In the genomic region with DNA sequence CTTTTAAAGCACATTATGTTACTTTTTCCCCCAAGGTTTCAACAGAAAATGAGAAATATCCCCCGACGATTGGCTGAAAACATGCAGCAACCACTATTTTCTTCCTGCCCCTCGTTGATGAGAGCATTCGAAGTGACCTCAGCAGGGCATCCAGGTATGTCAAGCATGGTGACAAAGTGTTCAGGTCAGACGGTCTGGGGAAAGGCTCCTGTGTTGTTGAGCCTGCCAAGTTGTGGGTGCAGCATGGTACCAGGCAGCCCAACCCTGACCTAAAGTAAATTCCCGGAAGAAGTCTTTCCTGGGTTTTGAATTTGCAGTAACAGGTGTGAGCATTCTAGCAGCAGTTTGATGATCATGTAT, we compare ENCODE assay signal across 8 cellular contexts. TPM values are rescaled to one million over a fixed set of nuclear protein-coding genes. Genes with fewer than 3 reads are reported as not detected.
DNase-seq lines count a peak whose midpoint lies in the region; ATAC-seq, FAIRE-seq and TF ChIP-seq lines count a peak whose summit lies in the region.

No MANE protein-coding gene starts in this region.

- no peak for TF ChIP-seq POLR2A in GM12878 (IDR thresholded peaks at IDR 0.05; ENCODE audit: low read depth, low read length)
- TF ChIP-seq POLR2A in tibial nerve (IDR thresholded peaks at IDR 0.05) = no peak

- DNase-seq in AG10803 (ENCODE audit: low read depth) = no peak
- no peak for DNase-seq in LNCaP clone FGC (ENCODE audit: low read depth)
- DNase-seq in GM12878 (ENCODE audit: low read depth, low spot score) = no peak
- DNase-seq in left lung = no peak
- no peak for DNase-seq in tibial nerve (ENCODE audit: low spot score in 2 of 2)
- no peak for DNase-seq in NOMO-1 treated with DMSO at 0.1 percent for 48 hours (lab: John Stamatoyannopoulos, UW; ENCODE audit: unreplicated experiment)
- no peak for DNase-seq in GM19238 (ENCODE audit: insufficient read length, low spot score)

- FAIRE-seq in GM12878 (lab: Jason Lieb, UNC) = peak; percentile 7

- in situ Hi-C loops in GM12878 (cut with MboI) = loop anchor here (5.0 kb wide), 1 partner anchor 158 kb away; no protein-coding TSS in a partner anchor

- H3K9ac ChIP-seq in GM12878 (ENCODE audit: control insufficient read depth, insufficient read depth, low read length) = peak overlapping the region; percentile 99

- CTCF ChIA-PET in GM12878 (lab: Yijun Ruan, JAX) = interaction anchor here (0.6 to 5.3 kb wide), 12 partner anchors 11 to 1405 kb away, joined by 3 to 33 read pairs (median 8); partner anchors contain the start of gene SEC14L1

- RAD21 ChIA-PET in GM12878 (lab: Charles Lee; ENCODE audit: unreplicated experiment) = interaction anchor here (0.9 to 3.0 kb wide), 10 partner anchors 9 to 146 kb away, joined by 4 to 19 read pairs (median 6); partner anchors contain the start of gene SEC14L1

- H3K4me1 ChIP-seq in GM12878 (ENCODE audit: control insufficient read depth, insufficient read depth, low read length) (peaks cover 23% of the 10 kb centered on the region), left lung (peaks cover 7 to 60% of the 10 kb centered on the region in 2 donors), tibial nerve (peaks cover 0 to 59% (median 18%) of the 10 kb centered on the region in 4 donors)

- SMC1A ChIA-PET in GM12878 (lab: Charles Lee; ENCODE audit: uncharacterized antibody, unreplicated experiment) = interaction anchor here (1.0 to 3.0 kb wide), 8 partner anchors 18 to 162 kb away, joined by 4 to 20 read pairs (median 10); partner anchors contain the start of gene SEC14L1

- TF ChIP-seq CTCF in AG10803 (conservative IDR thresholded peaks at IDR 0.05; ENCODE audit: low read length) = no peak
- TF ChIP-seq CTCF in LNCaP clone FGC (IDR thresholded peaks at IDR 0.05; ENCODE audit: control insufficient read depth, extremely low read depth, insufficient read depth) = no peak
- no peak for TF ChIP-seq CTCF in GM12878 (IDR thresholded peaks at IDR 0.05 in 2 of 3, conservative IDR thresholded peaks at IDR 0.05 in 1 of 3; ENCODE audit: control insufficient read depth in 2 of 3, extremely low read depth in 1 of 3, insufficient read depth in 1 of 3, low read depth in 3 of 3, low read length in 3 of 3)
- no peak for TF ChIP-seq CTCF in left lung (IDR thresholded peaks at IDR 0.05)
- TF ChIP-seq CTCF in tibial nerve (IDR thresholded peaks at IDR 0.05) = no peak

- H3K4me3 ChIP-seq in AG10803 (ENCODE audit: low read length) = peak overlapping the region; percentile 90
- H3K4me3 ChIP-seq in LNCaP clone FGC (ENCODE audit: low read depth, low read length) = peak overlapping the region; percentile 99
- peak overlapping the region; percentile 91 for H3K4me3 ChIP-seq in GM12878
- peak overlapping the region; percentile 73 to 75 for H3K4me3 ChIP-seq in left lung
- peak overlapping the region; percentile 50 to 89 (median 75) for H3K4me3 ChIP-seq in tibial nerve

- ATAC-seq in GM12878 (peak; percentile 55), left lung (peak; percentile 12), HG02610 (IDR thresholded peaks at IDR 0.05; ENCODE audit: unreplicated experiment) (no peak)

- TF ChIP-seq RAD21 in GM12878 (IDR thresholded peaks at IDR 0.05; ENCODE audit: insufficient read depth, low read depth, low read length) = no peak

- H3K36me3 ChIP-seq in GM12878 (ENCODE audit: control insufficient read depth in 2 of 2, insufficient read depth in 2 of 2, low read length in 1 of 2) (peaks cover 14 to 21% of the 10 kb centered on the region in 2 experiments; a peak in 3 of 4 replicates), left lung (peaks cover 0 to 43% of the 10 kb centered on the region in 2 donors), tibial nerve (peaks cover 0 to 43% (median 7%) of the 10 kb centered on the region in 3 donors)

- intact Hi-C loops in GM12878 (cut with micrococcal nuclease; ENCODE audit: unreplicated experiment) = loop anchor here (2.0 to 10.0 kb wide), 3 partner anchors 52 to 354 kb away; partner anchors contain the start of genes MFSD11, SEC14L1 and SRSF2
- intact Hi-C loops in left lung (cut with DNase I) = loop anchor here in 1 of 2 donors (5.0 kb wide), 1 partner anchor 158 kb away; no protein-coding TSS in a partner anchor

- TF ChIP-seq EP300 in GM12878 (IDR thresholded peaks at IDR 0.05; ENCODE audit: borderline replicate concordance in 1 of 2, control insufficient read depth in 1 of 2, low read depth in 2 of 2, low read length in 2 of 2) (no peak), tibial nerve (IDR thresholded peaks at IDR 0.05) (no peak)

- no peaks in the 10 kb centered on the region for H3K9me3 ChIP-seq in GM12878 (replicated peaks; ENCODE audit: control insufficient read depth, insufficient read depth, low read length)
- no peaks in the 10 kb centered on the region for H3K9me3 ChIP-seq in left lung
- H3K9me3 ChIP-seq in tibial nerve = no peaks in the 10 kb centered on the region

- peak overlapping the region; percentile 94 for H3K4me2 ChIP-seq in GM12878 (ENCODE audit: control insufficient read depth, insufficient read depth)

- 2% methylated on average over 6 of the region's 6 CpGs for WGBS in GM12878 (ENCODE audit: insufficient coverage, insufficient replicate concordance, low lambda C conversion rate, missing lambda C conversion rate)
- WGBS in tibial nerve, 2 donors = 3 to 7% methylated on average over 6 of the region's 6 CpGs

- H3K79me2 ChIP-seq in GM12878 (ENCODE audit: control insufficient read depth, insufficient read depth, low read length) = peaks cover 34% of the 10 kb centered on the region

- POLR2A ChIA-PET in GM12878 (lab: Charles Lee) = interaction anchor here (0.6 to 1.8 kb wide), 7 partner anchors 10 to 123 kb away, joined by 3 to 14 read pairs (median 5); partner anchors contain the start of gene SEC14L1

- H3K27ac ChIP-seq in GM12878 (ENCODE audit: control insufficient read depth, insufficient read depth) = peak overlapping the region; percentile 91
- H3K27ac ChIP-seq in left lung = peak overlapping the region; percentile 83 to 89
- peak overlapping the region; percentile 56 to 92 (median 88) for H3K27ac ChIP-seq in tibial nerve

- H2AFZ ChIP-seq in GM12878 (ENCODE audit: control insufficient read depth, low read depth, low read length) = peak overlapping the region; percentile 37; the same call in 1 of the 2 replicates

- BruUV-seq in GM12878 (replicated peaks; lab: Mats Ljungman, UMichigan) = no TSS peak

- H4K20me1 ChIP-seq in GM12878 (ENCODE audit: control insufficient read depth, insufficient read depth) = no peaks in the 10 kb centered on the region

- no peaks in the 10 kb centered on the region for H3K27me3 ChIP-seq in GM12878 (replicated peaks in 1 of 2; ENCODE audit: control insufficient read depth in 2 of 2, insufficient read depth in 2 of 2, low read length in 1 of 2)
- H3K27me3 ChIP-seq in left lung = peaks cover 0 to 14% of the 10 kb centered on the region in 2 donors
- H3K27me3 ChIP-seq in tibial nerve = no peaks in the 10 kb centered on the region

TF ChIP-seq in GM12878, 131 proteins besides CTCF, POLR2A, EP300 and RAD21:
- TF ChIP-seq, protein P1, sequence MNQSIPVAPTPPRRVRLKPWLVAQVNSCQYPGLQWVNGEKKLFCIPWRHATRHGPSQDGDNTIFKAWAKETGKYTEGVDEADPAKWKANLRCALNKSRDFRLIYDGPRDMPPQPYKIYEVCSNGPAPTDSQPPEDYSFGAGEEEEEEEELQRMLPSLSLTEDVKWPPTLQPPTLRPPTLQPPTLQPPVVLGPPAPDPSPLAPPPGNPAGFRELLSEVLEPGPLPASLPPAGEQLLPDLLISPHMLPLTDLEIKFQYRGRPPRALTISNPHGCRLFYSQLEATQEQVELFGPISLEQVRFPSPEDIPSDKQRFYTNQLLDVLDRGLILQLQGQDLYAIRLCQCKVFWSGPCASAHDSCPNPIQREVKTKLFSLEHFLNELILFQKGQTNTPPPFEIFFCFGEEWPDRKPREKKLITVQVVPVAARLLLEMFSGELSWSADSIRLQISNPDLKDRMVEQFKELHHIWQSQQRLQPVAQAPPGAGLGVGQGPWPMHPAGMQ (IDR thresholded peaks at IDR 0.05; ENCODE audit: borderline replicate concordance) = no peak
- 0 out of 2 replicates have a peak, but pooled peaks have one; percentile 28 for TF ChIP-seq MTA3 (IDR thresholded peaks at IDR 0.05; ENCODE audit: borderline replicate concordance, low read length)
- no peak for TF ChIP-seq SMC3 (IDR thresholded peaks at IDR 0.05; ENCODE audit: borderline replicate concordance, low read length)
TF ChIP-seq in GM12878: peak in this region for 1.

RNA-seq across cellular contexts. Expression of gene SEC14L1, which starts 51.7 kb away (rescaled TPM):
- 161 and 179 TPM in 2 replicates for total RNA-seq in GM12878 (2013; cell fraction: nucleolus; rRNA removed)
- total RNA-seq in GM12878 (2014; rRNA removed) (28.2 and 32.4 TPM in 2 replicates), GM12878 (2014; rRNA removed; fragmentation: Illumina TruSeq; extraction: Trizol) (18.2 and 19.0 TPM in 2 replicates), GM12878 (2021) (58.1 and 66.1 TPM in 2 replicates), left lung (100 to 1,000 TPM in 1 of 2 donors, 10 to 100 TPM in 1; 84.7 to 151 TPM), tibial nerve (100 to 1,000 TPM in 2 of 4 donors, 10 to 100 TPM in 2; 51.1 to 113 (median 81.7) TPM)
- polyA plus RNA-seq in GM12878 (2011; ENCODE audit: low read depth) = 26.5 TPM
- polyA plus RNA-seq in GM12878 (2011; rRNA removed) (28.8 and 33.3 TPM in 2 replicates), GM12878 (2014; fragmentation: Illumina TruSeq; extraction: Trizol) (35.8 and 41.5 TPM in 2 replicates), GM12878 (2014; fragmentation: Nextera tagmentation; extraction: Ambion mirVana) (10 to 100 TPM in 1 of 2 experiments, 1 to 10 TPM in 1; 6.3 to 10.2 TPM), GM12878 (2014; rRNA removed) (32.5 and 34.6 TPM in 2 replicates), GM12878 (2016; fragmentation: Nextera tagmentation; extraction: Ambion mirVana) (10 to 100 TPM; 48.5 to 52.3 TPM)
- 26.4 and 30.9 TPM in 2 replicates for polyA plus RNA-seq in GM12878 (2011; cell fraction: cytosol; rRNA removed)
- 38.5 and 42.8 TPM in 2 replicates for polyA plus RNA-seq in GM12878 (2011; cell fraction: nucleus; rRNA removed)
- polyA plus RNA-seq in GM12878 (2012) = 46.1 and 55.7 TPM in 2 replicates
- 26.8 and 36.9 TPM in 2 replicates for polyA minus RNA-seq in GM12878 (2011; rRNA and poly(A)+ RNA removed)
- 18.6 and 19.0 TPM in 2 replicates for polyA minus RNA-seq in GM12878 (2011; cell fraction: cytosol; rRNA and poly(A)+ RNA removed)
- polyA minus RNA-seq in GM12878 (2011; cell fraction: nucleus; rRNA and poly(A)+ RNA removed) = 17.2 and 32.2 TPM in 2 replicates
